ENCODE assay signal across 1 cellular context in genomic region chr2:3462493-3463104, GRCh38.
TF ChIP-seq lines count a peak whose summit lies in the region.

No MANE protein-coding gene starts in this region.

TF ChIP-seq in GM23338, 12 proteins besides CTCF, POLR2A, EP300 and RAD21 (continued from another document):
- TF ChIP-seq ZNF462 (CRISPR knock-in tag; IDR thresholded peaks at IDR 0.05), result no peak
- no peak for TF ChIP-seq STAT1 (IDR thresholded peaks at IDR 0.05; ENCODE audit: unreplicated experiment)
TF ChIP-seq in GM23338: peak in this region for 0.
